ENCODE assay signal across 3 cellular contexts in genomic region chr18:5732318-5732717, GRCh38.
TF ChIP-seq lines count a peak whose summit lies in the region.

No MANE protein-coding gene starts in this region.

TF ChIP-seq in GM12891, 5 proteins besides CTCF, POLR2A, EP300 and RAD21:
- TF ChIP-seq POU2F2 (IDR thresholded peaks at IDR 0.05; ENCODE audit: low read depth, low read length) (no peak), TAF1 (IDR thresholded peaks at IDR 0.05; ENCODE audit: low read depth, low read length) (no peak), PAX5 (IDR thresholded peaks at IDR 0.05; ENCODE audit: insufficient read depth, low read length, severe bottlenecking) (no peak), SPI1 (IDR thresholded peaks at IDR 0.05; ENCODE audit: low read depth, low read length) (no peak), POLR2AphosphoS5 (IDR thresholded peaks at IDR 0.05; ENCODE audit: low read depth, low read length) (no peak)

TF ChIP-seq in IMR-90, 13 proteins besides CTCF, POLR2A, EP300 and RAD21:
- TF ChIP-seq BHLHE40 (IDR thresholded peaks at IDR 0.05; ENCODE audit: low read depth, low read length) (no peak), RFX5 (IDR thresholded peaks at IDR 0.05; ENCODE audit: low read depth, low read length) (no peak)

TF ChIP-seq in H1, 55 proteins besides CTCF, POLR2A, EP300 and RAD21 (continued from another document):
- no peak for TF ChIP-seq RBBP5 (IDR thresholded peaks at IDR 0.05; ENCODE audit: borderline replicate concordance, low read depth, low read length)
- no peak for TF ChIP-seq POU5F1 (IDR thresholded peaks at IDR 0.05; ENCODE audit: low read depth, low read length)
- TF ChIP-seq EZH2 (IDR thresholded peaks at IDR 0.05; ENCODE audit: low read depth, low read length, severe bottlenecking): no peak
- no peak for TF ChIP-seq SIN3A (conservative IDR thresholded peaks at IDR 0.05 in 1 of 2, IDR thresholded peaks at IDR 0.05 in 1 of 2; ENCODE audit: low read depth in 1 of 2, low read length in 2 of 2)
- TF ChIP-seq CBX5 (IDR thresholded peaks at IDR 0.05; ENCODE audit: low read depth, low read length): no peak
- no peak for TF ChIP-seq CTBP2 (IDR thresholded peaks at IDR 0.05; ENCODE audit: borderline replicate concordance, insufficient read depth, insufficient read length, low read length)
